Comparison of ENCODE assay signal across 17 cellular contexts in the genomic region with DNA sequence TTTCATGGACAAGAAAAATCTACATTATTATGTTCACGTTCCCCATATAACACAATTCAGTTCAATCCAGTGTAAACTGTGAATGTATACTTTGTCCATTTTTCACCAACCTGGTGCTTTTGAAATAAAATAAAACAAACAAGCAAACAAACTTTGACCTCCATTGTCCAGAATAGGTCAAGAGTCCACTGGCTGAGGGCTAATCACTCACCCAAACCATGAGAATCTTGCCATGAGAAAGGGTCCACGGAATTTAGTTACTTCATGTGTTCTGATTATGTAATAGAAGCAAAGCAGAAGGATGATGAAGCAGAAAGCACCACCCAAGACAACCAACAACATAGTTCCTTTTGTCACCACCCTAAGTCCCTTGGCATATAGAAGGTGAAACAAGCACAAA.
"Had no signal": no experiment of that assay in that cellular context is flagged by ENCODE, and none has a peak within 500 bp of the region (broad histone marks: within the 10 kb centered on the region; RNA-seq: fewer than 3 reads in every experiment).

No MANE protein-coding gene starts in this region.

- H3K4me3 ChIP-seq: psoas muscle, sigmoid colon, suprapubic skin had no signal

- ATAC-seq: naive thymus-derived CD8-positive, alpha-beta T cell; psoas muscle; stimulated activated naive CD8-positive, alpha-beta T cell treated with anti-CD3 and anti-CD28 coated beads, Interleukin-15, Interleukin-2, amounts not matched to agents 100 U/mL and 50 U/mL, for 24 hours had no signal

- H3K27me3 Mint-ChIP-seq: activated CD4-positive, alpha-beta T cell treated with anti-CD3 and anti-CD28 coated beads, Interleukin-2, amount 10 ng/mL, durations not matched to agents 7 days and 5 days; activated naive CD8-positive, alpha-beta T cell; brain; central memory CD8-positive, alpha-beta T cell; naive thymus-derived CD8-positive, alpha-beta T cell; type B pancreatic cell had no signal

- H3K27me3 ChIP-seq: sigmoid colon, suprapubic skin had no signal

- H3K4me3 Mint-ChIP-seq: activated CD4-positive, alpha-beta T cell treated with anti-CD3 and anti-CD28 coated beads, Interleukin-2, amount 10 ng/mL, durations not matched to agents 7 days and 5 days; activated naive CD8-positive, alpha-beta T cell; brain; central memory CD8-positive, alpha-beta T cell; endodermal cell; naive thymus-derived CD8-positive, alpha-beta T cell; type B pancreatic cell had no signal

- H3K27ac Mint-ChIP-seq: activated CD4-positive, alpha-beta T cell treated with anti-CD3 and anti-CD28 coated beads, Interleukin-2, amount 10 ng/mL, durations not matched to agents 7 days and 5 days; activated naive CD8-positive, alpha-beta T cell; brain; endodermal cell; type B pancreatic cell had no signal

- H3K27ac ChIP-seq: psoas muscle, sigmoid colon, suprapubic skin had no signal

- H3K4me1 ChIP-seq: sigmoid colon had no signal

- H3K9me3 ChIP-seq: psoas muscle, sigmoid colon, suprapubic skin had no signal

- DNase-seq: activated CD4-positive, alpha-beta T cell treated with anti-CD3 and anti-CD28 coated beads, Interleukin-2, amount 10 ng/mL, durations not matched to agents 7 days and 5 days; activated T-cell treated with anti-CD3 and anti-CD28 coated beads for 4 hours; amygdala; cortex of kidney; endodermal cell; hippocampal formation; mammary epithelial cell; naive thymus-derived CD8-positive, alpha-beta T cell; psoas muscle; sigmoid colon; stimulated activated CD4-positive, alpha-beta T cell treated with anti-CD3 and anti-CD28 coated beads, Interleukin-12 subunit alpha, Interleukin-12 subunit beta, amount 100 ng/mL, for 4 hours; stimulated activated naive CD8-positive, alpha-beta T cell treated with anti-CD3 and anti-CD28 coated beads, Interleukin-15, Interleukin-2, amounts not matched to agents 100 U/mL and 50 U/mL, for 24 hours had no signal
